Comparison of ENCODE assay signal across 10 cellular contexts in genomic region chr4:170274616-170275015, GRCh38.
"Had no signal": no experiment of that assay in that cellular context is flagged by ENCODE, and none has a peak within 500 bp of the region (broad histone marks: within the 10 kb centered on the region; RNA-seq: fewer than 3 reads in every experiment).

No MANE protein-coding gene starts in this region.

- H3K4me3 ChIP-seq: GM23248, HAP-1, K562 had no signal

- H3K27ac Mint-ChIP-seq: HFFc6 had no signal

- H3K4me1 ChIP-seq: HAP-1 had no signal

- H3K36me3 ChIP-seq: HAP-1 had no signal

- H3K27ac ChIP-seq: GM23248, HL-60 had no signal

- H2AFZ ChIP-seq: GM23248 had no signal

- H3K9ac ChIP-seq: GM23248 had no signal

- FAIRE-seq: HepG2, K562 had no signal

- DNase-seq: GM23248, GOT3, H7, HFFc6, IMR-90 had no signal

- ATAC-seq: HCT116, HepG2, K562 had no signal

- H3K9me3 ChIP-seq: HAP-1 had no signal

- H3K4me3 Mint-ChIP-seq: HFFc6 had no signal
